14 cellular contexts compared by ENCODE assay signal in genomic region chr10:93139059-93139658, GRCh38.
"Had no signal": no experiment of that assay in that cellular context is flagged by ENCODE, and none has a peak within 500 bp of the region (broad histone marks: within the 10 kb centered on the region; RNA-seq: fewer than 3 reads in every experiment).

No MANE protein-coding gene starts in this region.

- H3K36me3 ChIP-seq: brain microvascular endothelial cell, thoracic aorta had no signal

- H3K4me3 Mint-ChIP-seq: activated naive CD8-positive, alpha-beta T cell; activated T-cell treated with anti-CD3 and anti-CD28 coated beads, Interleukin-2, amount 50 U/mL, for 24 hours; immature natural killer cell; memory B cell; stimulated activated naive CD8-positive, alpha-beta T cell treated with anti-CD3 and anti-CD28 coated beads, Interleukin-15, Interleukin-2, amounts not matched to agents 100 ng/mL and 50 ng/mL, for 24 hours; T-helper 1 cell treated with Interleukin-12 subunit alpha and Interleukin-12 subunit beta and Interleukin-4 antibody, amounts not matched to agents 30 μg/mL and 1 μg/mL, for 36 hours had no signal

- H3K9me3 Mint-ChIP-seq: activated T-cell treated with anti-CD3 and anti-CD28 coated beads, Interleukin-2, amount 50 U/mL, for 24 hours; T-helper 1 cell treated with Interleukin-12 subunit alpha and Interleukin-12 subunit beta and Interleukin-4 antibody, amounts not matched to agents 30 μg/mL and 1 μg/mL, for 36 hours had no signal

- ATAC-seq: esophagus mucosa had no signal

- H3K27me3 ChIP-seq: brain microvascular endothelial cell had no signal

- H3K36me3 Mint-ChIP-seq: activated naive CD8-positive, alpha-beta T cell had no signal

- DNase-seq: activated CD4-positive, alpha-beta T cell treated with anti-CD3 and anti-CD28 coated beads, Interleukin-2, amount 50 U/mL, for 1 hour; activated CD4-positive, CD25-positive, alpha-beta regulatory T cell; activated effector memory CD4-positive, alpha-beta T cell treated with anti-CD3 and anti-CD28 coated beads, Interleukin-2, amount 50 U/mL, for 16 hours; activated T-cell treated with anti-CD3 and anti-CD28 coated beads, Interleukin-2, amount 50 U/mL, for 24 hours; brain microvascular endothelial cell; dorsolateral prefrontal cortex; immature natural killer cell; stimulated activated CD4-positive, alpha-beta T cell treated with anti-CD3 and anti-CD28 coated beads, Interleukin-4, amount 100 ng/mL, for 24 hours had no signal

- H3K9me3 ChIP-seq: thoracic aorta had no signal

- H3K27ac Mint-ChIP-seq: activated naive CD8-positive, alpha-beta T cell; activated T-cell treated with anti-CD3 and anti-CD28 coated beads, Interleukin-2, amount 50 U/mL, for 24 hours; immature natural killer cell; memory B cell; stimulated activated naive CD8-positive, alpha-beta T cell treated with anti-CD3 and anti-CD28 coated beads, Interleukin-15, Interleukin-2, amounts not matched to agents 100 ng/mL and 50 ng/mL, for 24 hours; T-helper 1 cell treated with Interleukin-12 subunit alpha and Interleukin-12 subunit beta and Interleukin-4 antibody, amounts not matched to agents 30 μg/mL and 1 μg/mL, for 36 hours had no signal

- H3K4me1 Mint-ChIP-seq: immature natural killer cell, memory B cell had no signal

- H3K27ac ChIP-seq: brain microvascular endothelial cell, dorsolateral prefrontal cortex, thoracic aorta had no signal

- H3K4me3 ChIP-seq: dorsolateral prefrontal cortex, thoracic aorta had no signal
